In genomic region chr6:157561037-157561790, GRCh38 we compare ENCODE assay signal across 10 cellular contexts.
DNase-seq lines count a peak whose midpoint lies in the region; ATAC-seq and TF ChIP-seq lines count a peak whose summit lies in the region.
"Had no signal": no experiment of that assay in that cellular context is flagged by ENCODE, and none has a peak within 500 bp of the region (broad histone marks: within the 10 kb centered on the region; RNA-seq: fewer than 3 reads in every experiment).

No MANE protein-coding gene starts in this region.

- H3K4me3 Mint-ChIP-seq in CD4-positive, alpha-beta memory T cell: peak overlapping the region in 1 of 8 donors; percentile 68
- H3K4me3 Mint-ChIP-seq: WTC11 had no signal

- peak; percentile 67 for DNase-seq in GM06990 (ENCODE audit: extremely low read depth, insufficient read length)
- DNase-seq in OCI-LY7 (ENCODE audit: low spot score): peak; percentile 81
- DNase-seq in CD4-positive, alpha-beta memory T cell: no peak
- no peak for DNase-seq in ovary
- no peak for DNase-seq in colonic mucosa
- no peak for DNase-seq in GM03348 (ENCODE audit: low spot score)
- DNase-seq: cerebellar nuclear complex had no signal

- no peak overlapping the region for H3K4me3 ChIP-seq in GM06990 (replicated peaks; ENCODE audit: low read depth, low read length)
- H3K4me3 ChIP-seq in OCI-LY7 (ENCODE audit: low read depth, low read length, poor library complexity, severe bottlenecking): peak overlapping the region; percentile 15
- no peak overlapping the region for H3K4me3 ChIP-seq in CD4-positive, alpha-beta memory T cell (ENCODE audit: low read length in 2 of 2)
- no peak overlapping the region for H3K4me3 ChIP-seq in ovary
- no peak overlapping the region for H3K4me3 ChIP-seq in colonic mucosa

- TF ChIP-seq EP300 in ovary (IDR thresholded peaks at IDR 0.05): no peak

- H3K9me2 ChIP-seq in OCI-LY7 (ENCODE audit: insufficient read depth, low read length): no peaks in the 10 kb centered on the region

- no peaks in the 10 kb centered on the region for H3K79me2 ChIP-seq in OCI-LY7 (ENCODE audit: insufficient read depth, low read depth, low read length)

- peak overlapping the region; percentile 35; the same call in 1 of the 2 replicates for H2AFZ ChIP-seq in OCI-LY7 (ENCODE audit: low read length)

- H3K4me1 ChIP-seq in OCI-LY7 (ENCODE audit: insufficient read depth, low read length, poor library complexity, severe bottlenecking) (peaks cover 100% of the 10 kb centered on the region), ovary (ENCODE audit: insufficient read depth) (no peaks in the 10 kb centered on the region), colonic mucosa (no peaks in the 10 kb centered on the region)
- peaks cover 15% of the 10 kb centered on the region for H3K4me1 ChIP-seq in CD4-positive, alpha-beta memory T cell (ENCODE audit: insufficient read depth, low read length)

- no peaks in the 10 kb centered on the region for H4K20me1 ChIP-seq in OCI-LY7 (ENCODE audit: insufficient read depth, low read length)

- 88 to 90% (median 90%) methylated on average over 19 of the region's 19 CpGs for WGBS in ovary, 3 donors

- TF ChIP-seq POLR2A in ovary (IDR thresholded peaks at IDR 0.05): no peak

- H3K9me3 Mint-ChIP-seq in CD4-positive, alpha-beta memory T cell: no peaks in the 10 kb centered on the region
- H3K9me3 Mint-ChIP-seq: WTC11 had no signal

- POLR2A ChIA-PET in OCI-LY7 (lab: Charles Lee): interaction anchor here (1.6 to 2.8 kb wide), 2 partner anchors 10 to 182 kb away, joined by 5 to 29 read pairs; no protein-coding TSS in a partner anchor
- POLR2A ChIA-PET in CD4-positive, alpha-beta memory T cell (lab: Charles Lee; ENCODE audit: partially characterized antibody): interaction anchor here (0.7 to 1.0 kb wide), 2 partner anchors 11 to 23 kb away, joined by 3 read pairs; no protein-coding TSS in a partner anchor

- H3K27ac Mint-ChIP-seq in CD4-positive, alpha-beta memory T cell: peak overlapping the region in 3 of 7 donors; percentile 36 to 86 (median 66)
- H3K27ac Mint-ChIP-seq: WTC11 had no signal

- H3K36me3 Mint-ChIP-seq in CD4-positive, alpha-beta memory T cell: no peaks in the 10 kb centered on the region
- H3K36me3 Mint-ChIP-seq: WTC11 had no signal

- peak overlapping the region; percentile 57 for H3K4me2 ChIP-seq in OCI-LY7 (ENCODE audit: low read length)

- H3K27me3 ChIP-seq in GM06990 (replicated peaks; ENCODE audit: control insufficient read depth, insufficient read depth, low read length): no peaks in the 10 kb centered on the region
- H3K27me3 ChIP-seq in CD4-positive, alpha-beta memory T cell (ENCODE audit: insufficient read depth, low read length): no peaks in the 10 kb centered on the region
- no peaks in the 10 kb centered on the region for H3K27me3 ChIP-seq in ovary
- no peaks in the 10 kb centered on the region for H3K27me3 ChIP-seq in colonic mucosa

- CTCF ChIA-PET in OCI-LY7 (lab: Charles Lee; ENCODE audit: unreplicated experiment): no interaction called here
- CTCF ChIA-PET in CD4-positive, alpha-beta memory T cell (lab: Charles Lee; ENCODE audit: partially characterized antibody): no interaction called here

- intact Hi-C loops in OCI-LY7 (cut with micrococcal nuclease; ENCODE audit: unreplicated experiment): loop anchor here (1.0 to 10.0 kb wide), 6 partner anchors 10 to 336 kb away; partner anchors contain the start of gene TMEM242
- intact Hi-C loops in CD4-positive, alpha-beta memory T cell (cut with micrococcal nuclease): no loop called here
- intact Hi-C loops in ovary (cut with DNase I): no loop called here
- intact Hi-C loops in colonic mucosa (cut with DNase I): no loop called here

- no peaks in the 10 kb centered on the region for H3K36me3 ChIP-seq in GM06990 (ENCODE audit: control insufficient read depth, insufficient read depth, low read length)
- no peaks in the 10 kb centered on the region for H3K36me3 ChIP-seq in OCI-LY7 (ENCODE audit: insufficient read depth, low read length)
- H3K36me3 ChIP-seq in CD4-positive, alpha-beta memory T cell (ENCODE audit: insufficient read depth, low read length): no peaks in the 10 kb centered on the region
- no peaks in the 10 kb centered on the region for H3K36me3 ChIP-seq in ovary
- H3K36me3 ChIP-seq in colonic mucosa: no peaks in the 10 kb centered on the region

- BruUV-seq in OCI-LY7 (replicated peaks; lab: Mats Ljungman, UMichigan): no TSS peak

- TF ChIP-seq CTCF in GM06990 (IDR thresholded peaks at IDR 0.05; ENCODE audit: insufficient read depth, low read length, poor library complexity, severe bottlenecking): no peak
- no peak for TF ChIP-seq CTCF in OCI-LY7 (conservative IDR thresholded peaks at IDR 0.05; ENCODE audit: low read length)
- no peak for TF ChIP-seq CTCF in ovary (IDR thresholded peaks at IDR 0.05)
- TF ChIP-seq CTCF in colonic mucosa (IDR thresholded peaks at IDR 0.05): no peak

- H3K9me3 ChIP-seq in OCI-LY7 (ENCODE audit: low read length): no peaks in the 10 kb centered on the region
- H3K9me3 ChIP-seq in CD4-positive, alpha-beta memory T cell (ENCODE audit: control insufficient read depth in 1 of 2, low read length in 2 of 2): no peaks in the 10 kb centered on the region
- no peaks in the 10 kb centered on the region for H3K9me3 ChIP-seq in ovary
- no peaks in the 10 kb centered on the region for H3K9me3 ChIP-seq in colonic mucosa

- H3K27ac ChIP-seq in OCI-LY7 (ENCODE audit: low read depth, low read length, poor library complexity, severe bottlenecking) (peak overlapping the region; percentile 85), ovary (no peak overlapping the region), colonic mucosa (no peak overlapping the region)
- H3K27ac ChIP-seq in CD4-positive, alpha-beta memory T cell (ENCODE audit: low read depth, low read length): no peak overlapping the region

- H3K27me3 Mint-ChIP-seq in CD4-positive, alpha-beta memory T cell: no peaks in the 10 kb centered on the region

- H3K4me1 Mint-ChIP-seq in CD4-positive, alpha-beta memory T cell: peaks cover 7 to 26% (median 9%) of the 10 kb centered on the region in 4 donors

- H3K9ac ChIP-seq in colonic mucosa (ENCODE audit: low read depth in 2 of 2, low read length in 2 of 2): no peak overlapping the region

- peak; percentile 14 for ATAC-seq in GM19463 (IDR thresholded peaks at IDR 0.05; ENCODE audit: unreplicated experiment)
- peak; percentile 36 for ATAC-seq in HG03159 (IDR thresholded peaks at IDR 0.05; ENCODE audit: unreplicated experiment)
- ATAC-seq: WTC11 had no signal

Comparison
In these comparisons a context has a peak if more than half of its experiments do, and no peak if none do; other contexts are left out.
1. DNase-seq: peak in GM06990 (single experiment) and OCI-LY7 (single experiment); none in CD4-positive, alpha-beta memory T cell (0 of 5), ovary (0 of 5), colonic mucosa (single experiment) and GM03348 (single experiment).